Comparison of ENCODE assay signal across 7 cellular contexts in the genomic region with DNA sequence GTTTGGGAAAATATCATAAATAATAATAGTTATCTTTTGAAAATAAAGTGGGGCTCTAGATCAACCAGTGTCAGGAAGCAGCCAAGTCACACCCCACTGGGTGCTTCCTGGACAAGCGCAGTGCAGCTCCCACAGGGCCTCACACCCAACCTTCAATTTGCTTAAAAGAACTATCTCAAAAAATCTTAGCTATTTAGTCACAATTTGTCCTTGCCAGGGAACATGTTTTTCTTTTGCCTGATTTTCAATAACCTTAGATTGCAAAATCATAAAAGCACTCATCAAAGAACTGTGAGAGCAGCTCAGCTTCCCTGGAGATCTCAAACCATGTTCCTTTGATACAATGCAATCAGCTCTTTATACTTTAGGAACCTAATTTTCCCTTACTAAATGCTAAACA. TPM values are rescaled to one million over a fixed set of nuclear protein-coding genes. Genes with fewer than 3 reads are reported as not detected.
DNase-seq lines count a peak whose midpoint lies in the region; FAIRE-seq lines count a peak whose summit lies in the region.

No MANE protein-coding gene starts in this region.

- H3K36me3 Mint-ChIP-seq in activated T-helper 1 cell treated with anti-CD3 and anti-CD28 coated beads, Interleukin-12 subunit alpha, Interleukin-12 subunit beta, Interleukin-2, Interleukin-4 antibody, amounts not matched to agents 30 ng/mL and 10 ng/mL and 1 ng/mL, durations not matched to agents 14 hours and 24 hours and 36 hours (ENCODE audit: low read depth): peaks cover 18% of the 10 kb centered on the region
- peaks cover 0 to 5% (median 0%) of the 10 kb centered on the region in 3 donors for H3K36me3 Mint-ChIP-seq in immature natural killer cell

- H3K27ac Mint-ChIP-seq in activated T-helper 1 cell treated with anti-CD3 and anti-CD28 coated beads, Interleukin-12 subunit alpha, Interleukin-12 subunit beta, Interleukin-2, Interleukin-4 antibody, amounts not matched to agents 30 ng/mL and 10 ng/mL and 1 ng/mL, durations not matched to agents 14 hours and 24 hours and 36 hours: peak overlapping the region; percentile 95
- H3K27ac Mint-ChIP-seq in immature natural killer cell: peak overlapping the region; percentile 94 to 99 (median 98)

- FAIRE-seq in HTR-8/SVneo (lab: Jason Lieb, UNC): no peak

- H3K4me1 ChIP-seq in stomach smooth muscle (ENCODE audit: control insufficient read depth, insufficient read depth, low read length): peaks cover 8% of the 10 kb centered on the region

- H3K4me1 Mint-ChIP-seq in activated T-helper 1 cell treated with anti-CD3 and anti-CD28 coated beads, Interleukin-12 subunit alpha, Interleukin-12 subunit beta, Interleukin-2, Interleukin-4 antibody, amounts not matched to agents 30 ng/mL and 10 ng/mL and 1 ng/mL, durations not matched to agents 14 hours and 24 hours and 36 hours (ENCODE audit: low read depth): peaks cover 42% of the 10 kb centered on the region
- H3K4me1 Mint-ChIP-seq in immature natural killer cell: peaks cover 50 to 53% of the 10 kb centered on the region in 2 donors

- peak overlapping the region; percentile 82 for H3K27ac ChIP-seq in KOPT-K1 (ENCODE audit: low read depth, low read length, poor library complexity, severe bottlenecking)
- peak overlapping the region; percentile 97 for H3K27ac ChIP-seq in stomach smooth muscle (ENCODE audit: low read length)

- peak overlapping the region; percentile 89 for H3K4me3 Mint-ChIP-seq in activated T-helper 1 cell treated with anti-CD3 and anti-CD28 coated beads, Interleukin-12 subunit alpha, Interleukin-12 subunit beta, Interleukin-2, Interleukin-4 antibody, amounts not matched to agents 30 ng/mL and 10 ng/mL and 1 ng/mL, durations not matched to agents 14 hours and 24 hours and 36 hours
- peak overlapping the region; percentile 89 to 93 (median 91) for H3K4me3 Mint-ChIP-seq in immature natural killer cell

- peak overlapping the region in 1 of 2 donors; percentile 92 for H3K9ac ChIP-seq in stomach smooth muscle (ENCODE audit: low read length in 2 of 2)

- H3K27me3 Mint-ChIP-seq in activated T-helper 1 cell treated with anti-CD3 and anti-CD28 coated beads, Interleukin-12 subunit alpha, Interleukin-12 subunit beta, Interleukin-2, Interleukin-4 antibody, amounts not matched to agents 30 ng/mL and 10 ng/mL and 1 ng/mL, durations not matched to agents 14 hours and 24 hours and 36 hours (ENCODE audit: insufficient read depth): no peaks in the 10 kb centered on the region
- H3K27me3 Mint-ChIP-seq in immature natural killer cell (ENCODE audit: low read depth in 3 of 3): peaks cover 0 to 10% (median 4%) of the 10 kb centered on the region in 3 donors

- no peaks in the 10 kb centered on the region for H3K9me3 Mint-ChIP-seq in activated T-helper 1 cell treated with anti-CD3 and anti-CD28 coated beads, Interleukin-12 subunit alpha, Interleukin-12 subunit beta, Interleukin-2, Interleukin-4 antibody, amounts not matched to agents 30 ng/mL and 10 ng/mL and 1 ng/mL, durations not matched to agents 14 hours and 24 hours and 36 hours
- no peaks in the 10 kb centered on the region for H3K9me3 Mint-ChIP-seq in immature natural killer cell

- no peak for DNase-seq in activated T-helper 1 cell treated with anti-CD3 and anti-CD28 coated beads, Interleukin-12 subunit alpha, Interleukin-12 subunit beta, Interleukin-2, Interleukin-4 antibody, amounts not matched to agents 30 ng/mL and 10 ng/mL and 1 ng/mL, durations not matched to agents 14 hours and 24 hours and 36 hours (ENCODE audit: low spot score)
- DNase-seq in immature natural killer cell (peak; percentile 16 to 29 (median 24)), HTR-8/SVneo (ENCODE audit: insufficient read length, low spot score) (no peak)
- DNase-seq in stimulated activated naive CD4-positive, alpha-beta T cell treated with Interleukin-2 at 50 U/mL for 16 hours (lab: John Stamatoyannopoulos, UW): no peak
- no peak for DNase-seq in effector CD8-positive, alpha-beta T cell (lab: John Stamatoyannopoulos, UW)

- H3K36me3 ChIP-seq in KOPT-K1 (ENCODE audit: insufficient read depth, low read length): no peaks in the 10 kb centered on the region
- no peaks in the 10 kb centered on the region for H3K36me3 ChIP-seq in stomach smooth muscle (ENCODE audit: control insufficient read depth in 2 of 2, insufficient read depth in 2 of 2, low read length in 2 of 2)

- H3K27me3 ChIP-seq in stomach smooth muscle (ENCODE audit: control insufficient read depth in 1 of 2, insufficient read depth in 2 of 2, low read length in 2 of 2): no peaks in the 10 kb centered on the region

- H3K9me3 ChIP-seq in KOPT-K1 (ENCODE audit: insufficient read depth, low read length, poor library complexity, severe bottlenecking) (no peaks in the 10 kb centered on the region), stomach smooth muscle (ENCODE audit: control insufficient read depth in 2 of 2, low read length in 2 of 2) (no peaks in the 10 kb centered on the region)

- H3K4me3 ChIP-seq in stomach smooth muscle (ENCODE audit: low read length in 2 of 2): no peak overlapping the region

- intact Hi-C loops in activated T-helper 1 cell treated with anti-CD3 and anti-CD28 coated beads, Interleukin-12 subunit alpha, Interleukin-12 subunit beta, Interleukin-2, Interleukin-4 antibody, amounts not matched to agents 30 ng/mL and 10 ng/mL and 1 ng/mL, durations not matched to agents 14 hours and 24 hours and 36 hours (cut with micrococcal nuclease): loop anchor here (1.0 kb wide), 3 partner anchors 8 to 197 kb away; a partner anchor contains a TSS

RNA-seq across cellular contexts. Expression of a gene that starts 1.6 kb away (rescaled TPM):
- total RNA-seq in activated T-helper 1 cell treated with anti-CD3 and anti-CD28 coated beads, Interleukin-12 subunit alpha, Interleukin-12 subunit beta, Interleukin-2, Interleukin-4 antibody, amounts not matched to agents 30 ng/mL and 10 ng/mL and 1 ng/mL, durations not matched to agents 14 hours and 24 hours and 36 hours: 56.1 and 59.3 TPM in 2 replicates
- polyA plus RNA-seq in immature natural killer cell: 10 to 100 TPM; 10.2 to 48.1 (median 16.1) TPM

RNA-seq across cellular contexts. Expression of a gene that starts 39.7 kb away (rescaled TPM):
- not detected in 2 replicates for total RNA-seq in activated T-helper 1 cell treated with anti-CD3 and anti-CD28 coated beads, Interleukin-12 subunit alpha, Interleukin-12 subunit beta, Interleukin-2, Interleukin-4 antibody, amounts not matched to agents 30 ng/mL and 10 ng/mL and 1 ng/mL, durations not matched to agents 14 hours and 24 hours and 36 hours
- 1 to 10 TPM in 1 of 3 donors, under 1 TPM in 2; 0.72 to 2.1 (median 0.76) TPM for polyA plus RNA-seq in immature natural killer cell

Comparison
In these comparisons a context has a peak if more than half of its experiments do, and no peak if none do; other contexts are left out.
1. DNase-seq: peak in immature natural killer cell (3 of 3); none in activated T-helper 1 cell treated with anti-CD3 and anti-CD28 coated beads, Interleukin-12 subunit alpha, Interleukin-12 subunit beta, Interleukin-2, Interleukin-4 antibody, amounts not matched to agents 30 ng/mL and 10 ng/mL and 1 ng/mL, durations not matched to agents 14 hours and 24 hours and 36 hours (single experiment), HTR-8/SVneo (single experiment), stimulated activated naive CD4-positive, alpha-beta T cell treated with Interleukin-2 at 50 U/mL for 16 hours (single experiment) and effector CD8-positive, alpha-beta T cell (single experiment).